11 cellular contexts compared by ENCODE assay signal in genomic region chr9:68793605-68794343, GRCh38.
A peak's percentile ranks its signal among the peaks of the same experiment; 100 is the strongest.
DNase-seq lines count a peak whose midpoint lies in the region; ATAC-seq and TF ChIP-seq lines count a peak whose summit lies in the region.
"Had no signal": no experiment of that assay in that cellular context is flagged by ENCODE, and none has a peak within 500 bp of the region (broad histone marks: within the 10 kb centered on the region; RNA-seq: fewer than 3 reads in every experiment).

No MANE protein-coding gene starts in this region.

- 92 to 94% (median 92%) methylated on average over 6 of the region's 6 CpGs for WGBS in psoas muscle, 3 donors
- WGBS in right lobe of liver (ENCODE audit: insufficient coverage, low coverage, low lambda C conversion rate, missing lambda C conversion rate) = 57% methylated on average over 4 of the region's 6 CpGs

- H3K36me3 ChIP-seq in psoas muscle (ENCODE audit: insufficient read depth in 1 of 2, low read depth in 1 of 2) = no peaks in the 10 kb centered on the region
- no peaks in the 10 kb centered on the region for H3K36me3 ChIP-seq in right lobe of liver

- H3K27ac ChIP-seq in psoas muscle (no peak overlapping the region), right lobe of liver (no peak overlapping the region)

- peak; percentile 81 for ATAC-seq in GM18868 (IDR thresholded peaks at IDR 0.05; ENCODE audit: unreplicated experiment)
- ATAC-seq in GM21619 (IDR thresholded peaks at IDR 0.05; ENCODE audit: unreplicated experiment) = peak; percentile 83
- ATAC-seq in HG03354 (IDR thresholded peaks at IDR 0.05; ENCODE audit: poor library complexity, severe bottlenecking, unreplicated experiment) = peak; percentile 85
- ATAC-seq in psoas muscle = no peak
- no peak for ATAC-seq in right lobe of liver

- H3K27me3 ChIP-seq in psoas muscle (ENCODE audit: insufficient read depth in 3 of 3, low read length in 2 of 3) (no peaks in the 10 kb centered on the region), right lobe of liver (no peaks in the 10 kb centered on the region)

- intact Hi-C loops in psoas muscle (cut with DNase I) = loop anchor here in 1 of 2 donors (2.0 kb wide), 1 partner anchor 17 kb away; no protein-coding TSS in a partner anchor
- intact Hi-C loops in right lobe of liver (cut with DNase I) = no loop called here

- H3K4me3 ChIP-seq in psoas muscle = no peak overlapping the region
- H3K4me3 ChIP-seq in right lobe of liver = no peak overlapping the region

- no peaks in the 10 kb centered on the region for H3K4me1 ChIP-seq in psoas muscle
- no peaks in the 10 kb centered on the region for H3K4me1 ChIP-seq in right lobe of liver

- TF ChIP-seq POLR2A in right lobe of liver (IDR thresholded peaks at IDR 0.05) = no peak

- TF ChIP-seq CTCF in psoas muscle (IDR thresholded peaks at IDR 0.05) (no peak), right lobe of liver (IDR thresholded peaks at IDR 0.05) (no peak)

- DNase-seq in kidney tubule cell (ENCODE audit: low spot score) = peak; percentile 17
- DNase-seq in NCI-H2081 treated with DMSO at 0.1 percent for 48 hours (lab: John Stamatoyannopoulos, UW) = no peak
- DNase-seq in psoas muscle = no peak
- no peak for DNase-seq in hypothalamus (lab: John Stamatoyannopoulos, UW)
- no peak for DNase-seq in right lobe of liver
- DNase-seq: activated effector memory CD4-positive, alpha-beta T cell treated with Interleukin-2 at 50 U/mL for 16 hours; kidney glomerular epithelial cell; retina had no signal

- no peaks in the 10 kb centered on the region for H3K9me3 ChIP-seq in psoas muscle
- no peaks in the 10 kb centered on the region for H3K9me3 ChIP-seq in right lobe of liver

Comparison
In these comparisons a context has a peak if more than half of its experiments do, and no peak if none do; other contexts are left out.
1. ATAC-seq: peak in GM18868 (single experiment), GM21619 (single experiment) and HG03354 (single experiment); none in psoas muscle (0 of 4) and right lobe of liver (0 of 4).